Comparison of ENCODE assay signal across 1 cellular context in genomic region chr4:145195167-145195952, GRCh38.
TF ChIP-seq lines count a peak whose summit lies in the region.

No MANE protein-coding gene starts in this region.

TF ChIP-seq in GM12878, 131 proteins besides CTCF, POLR2A, EP300 and RAD21 (continued from another document):
- TF ChIP-seq SKIL (IDR thresholded peaks at IDR 0.05; ENCODE audit: low read depth, poor library complexity, severe bottlenecking) (peak; percentile 95), IRF4 (IDR thresholded peaks at IDR 0.05; ENCODE audit: low read depth, low read length) (peak; percentile 94), ATF2 (IDR thresholded peaks at IDR 0.05; ENCODE audit: low read length) (peak; percentile 83), CBFB (IDR thresholded peaks at IDR 0.05; ENCODE audit: low read depth) (peak; percentile 84), ZNF622 (IDR thresholded peaks at IDR 0.05) (no peak), FOXK2 (IDR thresholded peaks at IDR 0.05) (no peak), NFXL1 (IDR thresholded peaks at IDR 0.05; ENCODE audit: borderline replicate concordance) (no peak), DPF2 (IDR thresholded peaks at IDR 0.05) (peak; percentile 90), MTA2 (IDR thresholded peaks at IDR 0.05; ENCODE audit: low read depth) (peak; percentile 99), RCOR1 (conservative IDR thresholded peaks at IDR 0.05; ENCODE audit: low read depth, low read length) (no peak), CREB1 (IDR thresholded peaks at IDR 0.05; ENCODE audit: low read depth) (0 out of 2 replicates have a peak, but pooled peaks have one; percentile 17), CEBPB (IDR thresholded peaks at IDR 0.05; ENCODE audit: borderline replicate concordance in 1 of 2, low read depth in 2 of 2, low read length in 2 of 2) (0 out of 4 replicates have a peak, but pooled peaks of 1 of the 2 experiments have one; percentile 68), CREM (IDR thresholded peaks at IDR 0.05; ENCODE audit: low read depth) (peak; percentile 69; the same call in 1 of the 2 replicates), TCF12 (IDR thresholded peaks at IDR 0.05; ENCODE audit: low read depth, low read length) (0 out of 2 replicates have a peak, but pooled peaks have one; percentile 20), ATF7 (IDR thresholded peaks at IDR 0.05; ENCODE audit: low read depth) (peak; percentile 75), ATF3 (IDR thresholded peaks at IDR 0.05; ENCODE audit: borderline replicate concordance, extremely low read depth, low read depth, low read length) (no peak), IKZF1 (conservative IDR thresholded peaks at IDR 0.05) (peak; percentile 88), RFX5 (IDR thresholded peaks at IDR 0.05; ENCODE audit: low read depth, low read length) (no peak), PAX5 (IDR thresholded peaks at IDR 0.05; ENCODE audit: borderline replicate concordance, low read depth, low read length) (peak; percentile 65; the same call in 1 of the 2 replicates), RAD51 (IDR thresholded peaks at IDR 0.05) (peak; percentile 53), NBN (IDR thresholded peaks at IDR 0.05) (peak; percentile 16; the same call in 1 of the 2 replicates), MEF2A (IDR thresholded peaks at IDR 0.05; ENCODE audit: insufficient read depth, low read depth, low read length) (0 out of 2 replicates have a peak, but pooled peaks have one; percentile 10), RUNX3 (IDR thresholded peaks at IDR 0.05; ENCODE audit: low read length) (peak; percentile 97), BCL3 (IDR thresholded peaks at IDR 0.05; ENCODE audit: borderline replicate concordance, insufficient read depth, low read depth, low read length, poor library complexity, severe bottlenecking) (peak; percentile 20), BCL11A (IDR thresholded peaks at IDR 0.05; ENCODE audit: low read depth, low read length) (peak; percentile 87), IKZF2 (IDR thresholded peaks at IDR 0.05) (peak; percentile 98), EED (IDR thresholded peaks at IDR 0.05; ENCODE audit: low read depth) (peak; percentile 72), ZBTB11 (CRISPR knock-in tag; IDR thresholded peaks at IDR 0.05) (no peak), ESRRA (IDR thresholded peaks at IDR 0.05; ENCODE audit: low read length) (no peak), MEF2B (IDR thresholded peaks at IDR 0.05; ENCODE audit: partially characterized antibody, poor library complexity, severe bottlenecking) (peak; percentile 86), HCFC1 (IDR thresholded peaks at IDR 0.05; ENCODE audit: low read length) (no peak), MYB (IDR thresholded peaks at IDR 0.05; ENCODE audit: borderline replicate concordance, low read depth, low read length) (no peak), SMARCA5 (IDR thresholded peaks at IDR 0.05) (peak; percentile 71; the same call in 1 of the 2 replicates), NFIC (IDR thresholded peaks at IDR 0.05; ENCODE audit: low read depth, low read length) (peak; percentile 93), BMI1 (IDR thresholded peaks at IDR 0.05; ENCODE audit: borderline replicate concordance) (peak; percentile 77; the same call in 1 of the 2 replicates), MTA3 (IDR thresholded peaks at IDR 0.05; ENCODE audit: borderline replicate concordance, low read length) (0 out of 2 replicates have a peak, but pooled peaks have one; percentile 82), IRF5 (IDR thresholded peaks at IDR 0.05; ENCODE audit: borderline replicate concordance) (no peak), RELB (IDR thresholded peaks at IDR 0.05; ENCODE audit: low read depth) (peak; percentile 92), BHLHE40 (IDR thresholded peaks at IDR 0.05; ENCODE audit: borderline replicate concordance in 1 of 2, low read depth in 2 of 2, low read length in 1 of 2) (peak; percentile 73 to 74; a peak in 2 of 4 replicates), TBL1XR1 (IDR thresholded peaks at IDR 0.05; ENCODE audit: low read depth, low read length) (peak; percentile 80), TCF7 (IDR thresholded peaks at IDR 0.05; ENCODE audit: borderline replicate concordance) (peak; percentile 29; the same call in 1 of the 2 replicates), YY1 (IDR thresholded peaks at IDR 0.05; ENCODE audit: low read depth, low read length) (0 out of 2 replicates have a peak, but pooled peaks have one; percentile 21), CHD2 (IDR thresholded peaks at IDR 0.05; ENCODE audit: borderline replicate concordance, low read depth, low read length) (peak; percentile 52; the same call in 1 of the 2 replicates), JUNB (IDR thresholded peaks at IDR 0.05) (peak; percentile 53; the same call in 1 of the 2 replicates), SPI1 (IDR thresholded peaks at IDR 0.05; ENCODE audit: borderline replicate concordance, insufficient read depth, low read depth, low read length) (peak; percentile 98)
